In genomic region chr7:99272476-99273045, GRCh38 we compare ENCODE assay signal across 2 cellular contexts.
TF ChIP-seq lines count a peak whose summit lies in the region.

Gene MYH16, plus strand, starts transcription at chr7:99272839.

TF ChIP-seq in HepG2, 621 proteins besides CTCF, POLR2A, EP300 and RAD21:
- no peak for TF ChIP-seq GMEB1 (CRISPR knock-in tag; IDR thresholded peaks at IDR 0.05; ENCODE audit: borderline replicate concordance)
- TF ChIP-seq ZKSCAN1 (IDR thresholded peaks at IDR 0.05; ENCODE audit: low read length), result no peak
- no peak for TF ChIP-seq ZNF644 (CRISPR knock-in tag; IDR thresholded peaks at IDR 0.05; ENCODE audit: low read depth)
- no peak for TF ChIP-seq ZFAT (CRISPR knock-in tag; conservative IDR thresholded peaks at IDR 0.05)
- peak; percentile 59 for TF ChIP-seq ZNF770 (CRISPR knock-in tag; IDR thresholded peaks at IDR 0.05)
- TF ChIP-seq, protein P1, sequence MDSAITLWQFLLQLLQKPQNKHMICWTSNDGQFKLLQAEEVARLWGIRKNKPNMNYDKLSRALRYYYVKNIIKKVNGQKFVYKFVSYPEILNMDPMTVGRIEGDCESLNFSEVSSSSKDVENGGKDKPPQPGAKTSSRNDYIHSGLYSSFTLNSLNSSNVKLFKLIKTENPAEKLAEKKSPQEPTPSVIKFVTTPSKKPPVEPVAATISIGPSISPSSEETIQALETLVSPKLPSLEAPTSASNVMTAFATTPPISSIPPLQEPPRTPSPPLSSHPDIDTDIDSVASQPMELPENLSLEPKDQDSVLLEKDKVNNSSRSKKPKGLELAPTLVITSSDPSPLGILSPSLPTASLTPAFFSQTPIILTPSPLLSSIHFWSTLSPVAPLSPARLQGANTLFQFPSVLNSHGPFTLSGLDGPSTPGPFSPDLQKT (CRISPR knock-in tag; IDR thresholded peaks at IDR 0.05; ENCODE audit: borderline replicate concordance), result no peak
- TF ChIP-seq ZNF121 (CRISPR knock-in tag; IDR thresholded peaks at IDR 0.05), result peak; percentile 66
- TF ChIP-seq ZFX (CRISPR knock-in tag; IDR thresholded peaks at IDR 0.05; ENCODE audit: low read depth), result no peak
- TF ChIP-seq ZC3H4 (CRISPR knock-in tag; IDR thresholded peaks at IDR 0.05; ENCODE audit: borderline replicate concordance), result no peak
- TF ChIP-seq, protein P2, sequence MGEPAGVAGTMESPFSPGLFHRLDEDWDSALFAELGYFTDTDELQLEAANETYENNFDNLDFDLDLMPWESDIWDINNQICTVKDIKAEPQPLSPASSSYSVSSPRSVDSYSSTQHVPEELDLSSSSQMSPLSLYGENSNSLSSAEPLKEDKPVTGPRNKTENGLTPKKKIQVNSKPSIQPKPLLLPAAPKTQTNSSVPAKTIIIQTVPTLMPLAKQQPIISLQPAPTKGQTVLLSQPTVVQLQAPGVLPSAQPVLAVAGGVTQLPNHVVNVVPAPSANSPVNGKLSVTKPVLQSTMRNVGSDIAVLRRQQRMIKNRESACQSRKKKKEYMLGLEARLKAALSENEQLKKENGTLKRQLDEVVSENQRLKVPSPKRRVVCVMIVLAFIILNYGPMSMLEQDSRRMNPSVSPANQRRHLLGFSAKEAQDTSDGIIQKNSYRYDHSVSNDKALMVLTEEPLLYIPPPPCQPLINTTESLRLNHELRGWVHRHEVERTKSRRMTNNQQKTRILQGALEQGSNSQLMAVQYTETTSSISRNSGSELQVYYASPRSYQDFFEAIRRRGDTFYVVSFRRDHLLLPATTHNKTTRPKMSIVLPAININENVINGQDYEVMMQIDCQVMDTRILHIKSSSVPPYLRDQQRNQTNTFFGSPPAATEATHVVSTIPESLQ (CRISPR knock-in tag; conservative IDR thresholded peaks at IDR 0.05), result no peak
- no peak for TF ChIP-seq ZNF562 (CRISPR knock-in tag; IDR thresholded peaks at IDR 0.05; ENCODE audit: borderline replicate concordance)
- TF ChIP-seq CREBL2 (CRISPR knock-in tag; IDR thresholded peaks at IDR 0.05; ENCODE audit: borderline replicate concordance), result no peak

TF ChIP-seq in endothelial cell of umbilical vein, 7 proteins besides CTCF, POLR2A, EP300 and RAD21:
- TF ChIP-seq GATA2 (IDR thresholded peaks at IDR 0.05; ENCODE audit: insufficient read depth, insufficient read length, low read depth, low read length), result no peak
- peak; percentile 51 for TF ChIP-seq FOS (IDR thresholded peaks at IDR 0.05; ENCODE audit: borderline replicate concordance, insufficient read depth, low read length)
